ENCODE assay signal across 1 cellular context in the genomic region with DNA sequence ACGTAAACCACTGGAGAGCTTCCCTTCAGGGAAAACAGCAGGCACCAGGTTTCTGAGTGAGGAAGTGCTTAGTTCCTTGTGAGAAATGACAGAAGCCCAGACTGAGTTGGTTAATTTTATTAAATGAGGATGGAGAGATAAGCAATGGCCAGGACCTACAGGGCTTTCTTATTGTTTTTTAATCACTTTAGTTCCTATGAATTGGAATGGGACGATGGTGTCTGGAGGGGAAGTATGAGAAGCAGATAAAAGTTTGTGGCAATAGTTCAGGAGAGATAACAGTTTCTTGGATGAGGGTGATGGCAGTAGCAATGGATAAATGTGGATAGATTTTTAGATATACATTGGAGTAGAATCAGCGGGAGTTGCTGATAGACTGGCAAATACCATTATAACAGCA.
TF ChIP-seq lines count a peak whose summit lies in the region.

No MANE protein-coding gene starts in this region.

TF ChIP-seq in SK-N-SH, 30 proteins besides CTCF, POLR2A, EP300 and RAD21 (continued from another document):
- TF ChIP-seq, protein P1, sequence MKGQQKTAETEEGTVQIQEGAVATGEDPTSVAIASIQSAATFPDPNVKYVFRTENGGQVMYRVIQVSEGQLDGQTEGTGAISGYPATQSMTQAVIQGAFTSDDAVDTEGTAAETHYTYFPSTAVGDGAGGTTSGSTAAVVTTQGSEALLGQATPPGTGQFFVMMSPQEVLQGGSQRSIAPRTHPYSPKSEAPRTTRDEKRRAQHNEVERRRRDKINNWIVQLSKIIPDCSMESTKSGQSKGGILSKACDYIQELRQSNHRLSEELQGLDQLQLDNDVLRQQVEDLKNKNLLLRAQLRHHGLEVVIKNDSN (IDR thresholded peaks at IDR 0.05; ENCODE audit: borderline replicate concordance, low read depth) = no peak
- TF ChIP-seq FOSL2 (IDR thresholded peaks at IDR 0.05; ENCODE audit: borderline replicate concordance, low read depth) = no peak
- TF ChIP-seq GATA2 (CRISPR knock-in tag; IDR thresholded peaks at IDR 0.05) = peak; percentile 92
- TF ChIP-seq TEAD4 (IDR thresholded peaks at IDR 0.05; ENCODE audit: borderline replicate concordance, insufficient read depth) = peak; percentile 74; the same call in 1 of the 2 replicates
- TF ChIP-seq, protein P2, sequence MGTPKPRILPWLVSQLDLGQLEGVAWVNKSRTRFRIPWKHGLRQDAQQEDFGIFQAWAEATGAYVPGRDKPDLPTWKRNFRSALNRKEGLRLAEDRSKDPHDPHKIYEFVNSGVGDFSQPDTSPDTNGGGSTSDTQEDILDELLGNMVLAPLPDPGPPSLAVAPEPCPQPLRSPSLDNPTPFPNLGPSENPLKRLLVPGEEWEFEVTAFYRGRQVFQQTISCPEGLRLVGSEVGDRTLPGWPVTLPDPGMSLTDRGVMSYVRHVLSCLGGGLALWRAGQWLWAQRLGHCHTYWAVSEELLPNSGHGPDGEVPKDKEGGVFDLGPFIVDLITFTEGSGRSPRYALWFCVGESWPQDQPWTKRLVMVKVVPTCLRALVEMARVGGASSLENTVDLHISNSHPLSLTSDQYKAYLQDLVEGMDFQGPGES (IDR thresholded peaks at IDR 0.05; ENCODE audit: low read depth, low read length) = no peak
- no peak for TF ChIP-seq YY1 (IDR thresholded peaks at IDR 0.05; ENCODE audit: low read depth)
- 0 out of 2 replicates have a peak, but pooled peaks have one; percentile 35 for TF ChIP-seq RFX5 (IDR thresholded peaks at IDR 0.05; ENCODE audit: low read length)
- 0 out of 2 replicates have a peak, but pooled peaks have one; percentile 27 for TF ChIP-seq NFIC (IDR thresholded peaks at IDR 0.05; ENCODE audit: borderline replicate concordance)
- TF ChIP-seq, protein P3, sequence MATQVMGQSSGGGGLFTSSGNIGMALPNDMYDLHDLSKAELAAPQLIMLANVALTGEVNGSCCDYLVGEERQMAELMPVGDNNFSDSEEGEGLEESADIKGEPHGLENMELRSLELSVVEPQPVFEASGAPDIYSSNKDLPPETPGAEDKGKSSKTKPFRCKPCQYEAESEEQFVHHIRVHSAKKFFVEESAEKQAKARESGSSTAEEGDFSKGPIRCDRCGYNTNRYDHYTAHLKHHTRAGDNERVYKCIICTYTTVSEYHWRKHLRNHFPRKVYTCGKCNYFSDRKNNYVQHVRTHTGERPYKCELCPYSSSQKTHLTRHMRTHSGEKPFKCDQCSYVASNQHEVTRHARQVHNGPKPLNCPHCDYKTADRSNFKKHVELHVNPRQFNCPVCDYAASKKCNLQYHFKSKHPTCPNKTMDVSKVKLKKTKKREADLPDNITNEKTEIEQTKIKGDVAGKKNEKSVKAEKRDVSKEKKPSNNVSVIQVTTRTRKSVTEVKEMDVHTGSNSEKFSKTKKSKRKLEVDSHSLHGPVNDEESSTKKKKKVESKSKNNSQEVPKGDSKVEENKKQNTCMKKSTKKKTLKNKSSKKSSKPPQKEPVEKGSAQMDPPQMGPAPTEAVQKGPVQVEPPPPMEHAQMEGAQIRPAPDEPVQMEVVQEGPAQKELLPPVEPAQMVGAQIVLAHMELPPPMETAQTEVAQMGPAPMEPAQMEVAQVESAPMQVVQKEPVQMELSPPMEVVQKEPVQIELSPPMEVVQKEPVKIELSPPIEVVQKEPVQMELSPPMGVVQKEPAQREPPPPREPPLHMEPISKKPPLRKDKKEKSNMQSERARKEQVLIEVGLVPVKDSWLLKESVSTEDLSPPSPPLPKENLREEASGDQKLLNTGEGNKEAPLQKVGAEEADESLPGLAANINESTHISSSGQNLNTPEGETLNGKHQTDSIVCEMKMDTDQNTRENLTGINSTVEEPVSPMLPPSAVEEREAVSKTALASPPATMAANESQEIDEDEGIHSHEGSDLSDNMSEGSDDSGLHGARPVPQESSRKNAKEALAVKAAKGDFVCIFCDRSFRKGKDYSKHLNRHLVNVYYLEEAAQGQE (IDR thresholded peaks at IDR 0.05; ENCODE audit: low read depth, low read length) = no peak
- TF ChIP-seq NRF1 (IDR thresholded peaks at IDR 0.05; ENCODE audit: low read depth, low read length) = no peak
- TF ChIP-seq, protein P4, sequence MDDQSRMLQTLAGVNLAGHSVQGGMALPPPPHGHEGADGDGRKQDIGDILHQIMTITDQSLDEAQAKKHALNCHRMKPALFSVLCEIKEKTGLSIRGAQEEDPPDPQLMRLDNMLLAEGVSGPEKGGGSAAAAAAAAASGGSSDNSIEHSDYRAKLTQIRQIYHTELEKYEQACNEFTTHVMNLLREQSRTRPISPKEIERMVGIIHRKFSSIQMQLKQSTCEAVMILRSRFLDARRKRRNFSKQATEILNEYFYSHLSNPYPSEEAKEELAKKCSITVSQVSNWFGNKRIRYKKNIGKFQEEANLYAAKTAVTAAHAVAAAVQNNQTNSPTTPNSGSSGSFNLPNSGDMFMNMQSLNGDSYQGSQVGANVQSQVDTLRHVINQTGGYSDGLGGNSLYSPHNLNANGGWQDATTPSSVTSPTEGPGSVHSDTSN (IDR thresholded peaks at IDR 0.05) = peak; percentile 18; the same call in 1 of the 2 replicates
- TF ChIP-seq SIN3A (IDR thresholded peaks at IDR 0.05; ENCODE audit: borderline replicate concordance, low read depth, low read length) = no peak
- TF ChIP-seq, protein P5, sequence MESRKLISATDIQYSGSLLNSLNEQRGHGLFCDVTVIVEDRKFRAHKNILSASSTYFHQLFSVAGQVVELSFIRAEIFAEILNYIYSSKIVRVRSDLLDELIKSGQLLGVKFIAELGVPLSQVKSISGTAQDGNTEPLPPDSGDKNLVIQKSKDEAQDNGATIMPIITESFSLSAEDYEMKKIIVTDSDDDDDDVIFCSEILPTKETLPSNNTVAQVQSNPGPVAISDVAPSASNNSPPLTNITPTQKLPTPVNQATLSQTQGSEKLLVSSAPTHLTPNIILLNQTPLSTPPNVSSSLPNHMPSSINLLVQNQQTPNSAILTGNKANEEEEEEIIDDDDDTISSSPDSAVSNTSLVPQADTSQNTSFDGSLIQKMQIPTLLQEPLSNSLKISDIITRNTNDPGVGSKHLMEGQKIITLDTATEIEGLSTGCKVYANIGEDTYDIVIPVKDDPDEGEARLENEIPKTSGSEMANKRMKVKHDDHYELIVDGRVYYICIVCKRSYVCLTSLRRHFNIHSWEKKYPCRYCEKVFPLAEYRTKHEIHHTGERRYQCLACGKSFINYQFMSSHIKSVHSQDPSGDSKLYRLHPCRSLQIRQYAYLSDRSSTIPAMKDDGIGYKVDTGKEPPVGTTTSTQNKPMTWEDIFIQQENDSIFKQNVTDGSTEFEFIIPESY (IDR thresholded peaks at IDR 0.05; ENCODE audit: borderline replicate concordance, low read depth) = no peak
- no peak for TF ChIP-seq FOXM1 (IDR thresholded peaks at IDR 0.05; ENCODE audit: low read depth)
- TF ChIP-seq SMC3 (IDR thresholded peaks at IDR 0.05; ENCODE audit: low read depth, low read length) = no peak
- no peak for TF ChIP-seq GABPA (IDR thresholded peaks at IDR 0.05; ENCODE audit: low read depth)
TF ChIP-seq in SK-N-SH: peak in this region for 9.
